9 cellular contexts compared by ENCODE assay signal in the genomic region with DNA sequence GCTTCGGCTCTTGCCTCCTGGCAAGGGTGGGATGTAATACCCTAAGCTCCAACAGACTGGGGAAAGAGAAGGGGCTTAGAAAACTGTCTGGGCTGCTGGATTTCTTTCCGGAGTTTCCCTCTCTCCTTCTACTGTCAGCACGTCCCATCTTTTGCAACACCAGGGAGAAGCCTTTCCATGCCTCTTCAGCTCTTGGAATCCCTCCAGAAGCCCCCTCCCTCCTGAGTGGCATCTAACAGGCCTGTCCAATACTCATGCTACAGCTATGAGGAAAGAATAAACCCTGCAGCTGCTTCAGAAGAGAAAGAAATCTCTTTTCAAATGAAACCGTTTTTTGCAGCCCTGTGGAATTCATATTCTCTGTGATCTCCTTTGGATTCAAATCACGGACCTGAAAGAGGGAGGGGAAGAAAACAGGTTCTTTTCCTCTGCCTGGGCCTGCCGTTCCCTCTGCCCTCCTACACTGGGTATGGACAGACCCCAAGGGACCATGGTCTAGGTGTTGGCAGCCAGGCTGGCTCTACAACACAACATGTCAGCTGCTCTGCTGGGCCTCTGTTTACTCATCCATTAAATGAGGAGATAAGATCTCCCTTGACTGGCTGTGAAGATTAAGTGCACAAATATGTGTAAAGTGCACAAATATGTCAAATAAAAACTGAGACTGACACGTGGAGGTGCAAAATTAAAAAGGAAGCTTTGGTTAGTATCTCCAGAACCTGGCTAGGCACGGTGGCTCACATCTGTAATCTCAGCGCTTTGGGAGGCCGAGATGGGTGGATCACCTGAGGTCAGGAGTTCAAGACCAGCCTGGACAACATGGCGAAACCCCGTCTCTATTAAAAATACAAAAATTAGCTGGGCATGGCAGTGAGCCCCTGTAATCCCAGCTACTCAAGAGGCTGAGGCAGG. TPM values are rescaled to one million over a fixed set of nuclear protein-coding genes. Genes with fewer than 3 reads are reported as not detected.
DNase-seq lines count a peak whose midpoint lies in the region; ATAC-seq and TF ChIP-seq lines count a peak whose summit lies in the region.
"Had no signal": no experiment of that assay in that cellular context is flagged by ENCODE, and none has a peak within 500 bp of the region (broad histone marks: within the 10 kb centered on the region; RNA-seq: fewer than 3 reads in every experiment).

No MANE protein-coding gene starts in this region.

- TF ChIP-seq CTCF in omental fat pad (IDR thresholded peaks at IDR 0.05) = no peak
- no peak for TF ChIP-seq CTCF in nephron progenitor cell (IDR thresholded peaks at IDR 0.05)
- no peak for TF ChIP-seq CTCF in GM10266 (IDR thresholded peaks at IDR 0.05; ENCODE audit: control insufficient read depth, insufficient read depth, low read depth, missing control alignments)

- H3K4me3 Mint-ChIP-seq in nephron progenitor cell = no peak overlapping the region

- DNase-seq in DMS 273 (lab: John Stamatoyannopoulos, UW; ENCODE audit: unreplicated experiment) (peak; percentile 84), NCI-H2171 treated with DMSO at 0.1 percent for 48 hours (lab: John Stamatoyannopoulos, UW) (peak; percentile 91), caudate nucleus (lab: John Stamatoyannopoulos, UW) (peak in 1 of 61 donors; percentile 49), omental fat pad (ENCODE audit: low spot score) (no peak), nephron progenitor cell (no peak), GM10266 (ENCODE audit: extremely low spot score) (no peak)
- DNase-seq in activated CD4-positive, CD25-positive, alpha-beta regulatory T cell treated with anti-CD3 and anti-CD28 coated beads, Interleukin-2, amount 50 U/mL, for 72 hours = no peak

- no peaks in the 10 kb centered on the region for H3K9me3 Mint-ChIP-seq in nephron progenitor cell

- no peaks in the 10 kb centered on the region for H3K36me3 Mint-ChIP-seq in nephron progenitor cell (ENCODE audit: low read depth)

- H3K4me1 Mint-ChIP-seq in nephron progenitor cell = peaks cover 45% of the 10 kb centered on the region

- peak overlapping the region; percentile 58 for H3K27ac ChIP-seq in caudate nucleus (ENCODE audit: low read depth, low read length)

- H3K27me3 Mint-ChIP-seq in nephron progenitor cell (ENCODE audit: low read depth, poor library complexity) = peaks cover 19% of the 10 kb centered on the region

- ATAC-seq in omental fat pad (ENCODE audit: low FRiP score) = peak; percentile 23
- ATAC-seq in HG03039 (IDR thresholded peaks at IDR 0.05; ENCODE audit: unreplicated experiment) = no peak
- ATAC-seq: left lobe of liver had no signal

- H3K27ac Mint-ChIP-seq in nephron progenitor cell = no peak overlapping the region

RNA-seq across cellular contexts. Expression of gene CAPN2, which starts 6.0 kb away (rescaled TPM):
- 100 to 1,000 TPM; 171 to 314 (median 229) TPM for total RNA-seq in omental fat pad

RNA-seq across cellular contexts. Expression of gene CAPN8, which starts 40.8 kb away (rescaled TPM):
- not detected for total RNA-seq in omental fat pad

Comparison
In these comparisons a context has a peak if more than half of its experiments do, and no peak if none do; other contexts are left out.
1. DNase-seq: peak in DMS 273 (single experiment) and NCI-H2171 treated with DMSO at 0.1 percent for 48 hours (single experiment); none in omental fat pad (single experiment), nephron progenitor cell (single experiment), GM10266 (single experiment) and activated CD4-positive, CD25-positive, alpha-beta regulatory T cell treated with anti-CD3 and anti-CD28 coated beads, Interleukin-2, amount 50 U/mL, for 72 hours (single experiment).